24 cellular contexts compared by ENCODE assay signal in genomic region chr13:31225998-31226675, GRCh38.
"Had no signal": no experiment of that assay in that cellular context is flagged by ENCODE, and none has a peak within 500 bp of the region (broad histone marks: within the 10 kb centered on the region; RNA-seq: fewer than 3 reads in every experiment).

No MANE protein-coding gene starts in this region.

- H3K4me2 ChIP-seq: smooth muscle cell had no signal

- H3K4me1 ChIP-seq: esophagus muscularis mucosa, sigmoid colon, testis, vagina had no signal

- H3K27ac ChIP-seq: esophagus muscularis mucosa, sigmoid colon, testis, vagina, VCaP had no signal

- H3K4me1 Mint-ChIP-seq: nephron had no signal

- H3K27ac Mint-ChIP-seq: activated naive CD4-positive, alpha-beta T cell treated with anti-CD3 and anti-CD28 coated beads, Interleukin-2, amount 50 U/mL, for 72 hours; nephron; stimulated activated naive B cell treated with anti-CD40 and anti-IgM and Interleukin-4, amounts not matched to agents 10 μg/mL and 1 μg/mL and 100 μg/mL, for 72 hours had no signal

- H3K27me3 ChIP-seq: esophagus muscularis mucosa, sigmoid colon, testis, vagina had no signal

- H3K4me3 Mint-ChIP-seq: central memory CD8-positive, alpha-beta T cell; nephron; stimulated activated naive B cell treated with anti-CD40 and anti-IgM and Interleukin-4, amounts not matched to agents 10 μg/mL and 1 μg/mL and 100 μg/mL, for 72 hours had no signal

- H3K36me3 Mint-ChIP-seq: activated naive CD4-positive, alpha-beta T cell treated with anti-CD3 and anti-CD28 coated beads, Interleukin-2, amount 50 U/mL, for 72 hours had no signal

- DNase-seq: activated CD4-positive, alpha-beta T cell treated with anti-CD3 and anti-CD28 coated beads for 1 hour; activated CD4-positive, alpha-beta T cell treated with anti-CD3 and anti-CD28 coated beads, Interleukin-2, amount 50 U/mL, for 1 hour; activated gamma-delta T cell treated with Interleukin-2 at 50 U/mL for 16 hours; activated T-cell treated with anti-CD3 and anti-CD28 coated beads, Interleukin-2, amount 50 U/mL, for 1 hour; effector memory CD4-positive, alpha-beta T cell; head of caudate nucleus; kidney; midbrain; occipital lobe; sigmoid colon; stimulated activated CD4-positive, alpha-beta T cell treated with anti-CD3 and anti-CD28 coated beads, Interleukin-15, amount 100 ng/mL, for 24 hours; stimulated activated CD8-positive, alpha-beta memory T cell treated with anti-CD3 and anti-CD28 coated beads, Interleukin-4, amount 100 ng/mL, for 48 hours; stimulated activated naive B cell treated with anti-CD40 and anti-IgM and Interleukin-4, amounts not matched to agents 10 μg/mL and 1 μg/mL and 100 μg/mL, for 72 hours; testis; trophoblast cell had no signal

- FAIRE-seq: astrocyte had no signal

- ATAC-seq: activated naive CD4-positive, alpha-beta T cell treated with anti-CD3 and anti-CD28 coated beads, Interleukin-2, amount 50 U/mL, for 72 hours; left lobe of liver; stimulated activated naive B cell treated with anti-CD40 and anti-IgM and Interleukin-4, amounts not matched to agents 10 μg/mL and 1 μg/mL and 100 μg/mL, for 72 hours had no signal

- H3K4me3 ChIP-seq: esophagus muscularis mucosa, sigmoid colon, smooth muscle cell, testis, vagina had no signal

- H3K36me3 ChIP-seq: vagina had no signal

- H3K9me3 Mint-ChIP-seq: activated naive CD4-positive, alpha-beta T cell treated with anti-CD3 and anti-CD28 coated beads, Interleukin-2, amount 50 U/mL, for 72 hours; central memory CD8-positive, alpha-beta T cell; nephron; stimulated activated naive B cell treated with anti-CD40 and anti-IgM and Interleukin-4, amounts not matched to agents 10 μg/mL and 1 μg/mL and 100 μg/mL, for 72 hours had no signal

- H3K27me3 Mint-ChIP-seq: central memory CD8-positive, alpha-beta T cell; stimulated activated naive B cell treated with anti-CD40 and anti-IgM and Interleukin-4, amounts not matched to agents 10 μg/mL and 1 μg/mL and 100 μg/mL, for 72 hours had no signal

- H3K9me3 ChIP-seq: esophagus muscularis mucosa, sigmoid colon, testis, vagina had no signal
